16 cellular contexts compared by ENCODE assay signal in the genomic region with DNA sequence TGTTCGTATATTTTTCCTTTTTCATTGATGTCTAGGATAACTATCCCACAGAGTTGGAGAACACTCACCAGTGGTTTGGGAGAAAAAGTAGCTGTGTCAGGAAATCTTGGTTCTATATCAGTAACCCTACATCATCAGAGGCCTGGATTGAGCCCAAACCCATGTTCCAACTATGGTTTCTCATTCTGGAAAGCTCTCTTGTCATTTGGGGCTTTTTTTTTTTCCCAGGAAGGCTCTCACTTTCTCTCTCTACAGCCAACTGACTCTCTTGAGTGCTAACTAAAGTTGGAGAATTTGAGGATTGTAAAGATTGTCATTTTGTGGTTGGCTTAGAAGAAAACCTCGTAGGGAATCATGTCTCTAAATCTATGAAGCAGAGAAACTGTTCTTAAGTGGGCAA.
"Had no signal": no experiment of that assay in that cellular context is flagged by ENCODE, and none has a peak within 500 bp of the region (broad histone marks: within the 10 kb centered on the region; RNA-seq: fewer than 3 reads in every experiment).

No MANE protein-coding gene starts in this region.

- H3K36me3 ChIP-seq: esophagus muscularis mucosa, left lung, pancreas, thyroid gland had no signal

- H3K4me3 ChIP-seq: esophagus muscularis mucosa, left lung, pancreas, SK-N-MC, thyroid gland had no signal

- H3K36me3 Mint-ChIP-seq: naive B cell had no signal

- H3K27me3 ChIP-seq: esophagus muscularis mucosa, left lung, thyroid gland had no signal

- H3K27ac ChIP-seq: esophagus muscularis mucosa, left lung, pancreas, SK-N-MC, thyroid gland had no signal

- H3K4me1 ChIP-seq: esophagus muscularis mucosa, left lung, pancreas, thyroid gland had no signal

- H3K27ac Mint-ChIP-seq: activated T-helper 1 cell treated with anti-CD3 and anti-CD28 coated beads, Interleukin-12 subunit alpha, Interleukin-12 subunit beta, Interleukin-2, Interleukin-4 antibody, amounts not matched to agents 30 ng/mL and 10 ng/mL and 1 ng/mL, durations not matched to agents 14 hours and 24 hours and 36 hours; naive B cell had no signal

- H3K4me1 Mint-ChIP-seq: naive B cell had no signal

- DNase-seq: activated CD4-positive, alpha-beta T cell treated with anti-CD3 and anti-CD28 coated beads, Interleukin-2, amount 50 U/mL, for 48 hours; activated naive CD4-positive, alpha-beta T cell; anterior cingulate cortex; cerebellar nuclear complex; effector CD8-positive, alpha-beta T cell; head of caudate nucleus; left lung; midbrain; naive B cell; pancreas; stimulated activated CD8-positive, alpha-beta memory T cell treated with anti-CD3 and anti-CD28 coated beads, Interleukin-4, amount 100 ng/mL, for 48 hours; stimulated activated naive CD4-positive, alpha-beta T cell; thyroid gland had no signal

- H3K9me3 ChIP-seq: esophagus muscularis mucosa, left lung, pancreas, thyroid gland had no signal

- H3K4me3 Mint-ChIP-seq: activated T-helper 1 cell treated with anti-CD3 and anti-CD28 coated beads, Interleukin-12 subunit alpha, Interleukin-12 subunit beta, Interleukin-2, Interleukin-4 antibody, amounts not matched to agents 30 ng/mL and 10 ng/mL and 1 ng/mL, durations not matched to agents 14 hours and 24 hours and 36 hours; naive B cell had no signal
